3 cellular contexts compared by ENCODE assay signal in the genomic region with DNA sequence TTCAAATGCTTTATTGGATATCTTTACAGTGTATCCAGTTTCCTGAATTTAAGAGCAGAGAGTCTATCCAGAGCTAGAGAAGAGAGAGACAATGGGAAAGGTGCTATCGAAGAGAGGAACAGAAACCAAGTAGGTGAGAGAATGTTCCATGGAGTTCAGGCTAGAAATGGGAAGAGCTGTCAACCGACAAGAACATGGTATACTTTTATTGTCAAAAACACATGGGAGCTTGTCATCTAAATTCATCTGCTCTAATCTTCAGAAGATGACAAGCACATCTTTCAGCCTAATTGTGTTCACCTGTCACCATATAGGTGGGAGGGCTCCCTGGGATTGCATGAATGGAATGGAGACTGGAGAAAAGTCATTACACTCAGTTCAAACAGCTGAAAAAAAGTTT.
"Had no signal": no experiment of that assay in that cellular context is flagged by ENCODE, and none has a peak within 500 bp of the region (broad histone marks: within the 10 kb centered on the region; RNA-seq: fewer than 3 reads in every experiment).

No MANE protein-coding gene starts in this region.

- DNase-seq: GDM1, GF-D8 had no signal

- H3K4me3 ChIP-seq: GM12878 had no signal
